ENCODE assay signal across 8 cellular contexts in genomic region chr9:90642570-90643539, GRCh38. TPM values are rescaled to one million over a fixed set of nuclear protein-coding genes. Genes with fewer than 3 reads are reported as not detected.
DNase-seq lines count a peak whose midpoint lies in the region; ATAC-seq and TF ChIP-seq lines count a peak whose summit lies in the region.

Gene DIRAS2 (minus strand): TSS chr9:90642824. CDS start chr9:90613827, 28,997 bp downstream.

- no peak within 1 kb of the TSS for H4K8ac ChIP-seq in IMR-90 (ENCODE audit: low read depth in 2 of 2, low read length in 2 of 2)

- intact Hi-C loops in IMR-90 (cut with micrococcal nuclease): loop anchor here (2.0 to 5.0 kb wide), 2 partner anchors 416 to 502 kb away; no protein-coding TSS in a partner anchor
- intact Hi-C loops in lower lobe of right lung (cut with DNase I): no loop called here

- H3K27ac ChIP-seq in IMR-90 (ENCODE audit: insufficient read depth, low read length) (no peak within 1 kb of the TSS), lower lobe of right lung (no peak within 1 kb of the TSS)

- H3K18ac ChIP-seq in IMR-90 (ENCODE audit: low read depth, low read length): no peak within 1 kb of the TSS

- no peaks in the 10 kb centered on the region for H3K9me1 ChIP-seq in IMR-90 (ENCODE audit: insufficient read depth, low read length)

- DNase-seq in GM06990 (ENCODE audit: extremely low read depth, insufficient read length): peak; percentile 29
- peak; percentile 43 for DNase-seq in IMR-90
- DNase-seq in SHP77 treated with DMSO at 0.1 percent for 48 hours (lab: John Stamatoyannopoulos, UW): peak; percentile 92
- peak; percentile 79 for DNase-seq in ecto neural progenitor cell (ENCODE audit: low spot score)
- peak; percentile 75 for DNase-seq in lower lobe of right lung
- DNase-seq in OCI-M2 (lab: John Stamatoyannopoulos, UW; ENCODE audit: unreplicated experiment): no peak

- no peaks in the 10 kb centered on the region for H3K79me1 ChIP-seq in IMR-90 (ENCODE audit: low read depth in 1 of 2, low read length in 2 of 2)

- CTCF ChIA-PET in IMR-90 (lab: Yijun Ruan, JAX): interaction anchor here (1.2 kb wide), 1 partner anchor 19 kb away, joined by 3 read pairs; no protein-coding TSS in a partner anchor

- H3K4me1 ChIP-seq in IMR-90 (ENCODE audit: control insufficient read depth, insufficient read depth, low read length) (no peaks in the 10 kb centered on the region), lower lobe of right lung (peaks cover 4% of the 10 kb centered on the region)

- H3K9me3 ChIP-seq in IMR-90 (ENCODE audit: control insufficient read depth, insufficient read depth, low read length) (no peaks in the 10 kb centered on the region), lower lobe of right lung (no peaks in the 10 kb centered on the region)

- H3K23ac ChIP-seq in IMR-90 (ENCODE audit: low read depth, low read length): no peak within 1 kb of the TSS

- H3K4me3 ChIP-seq in GM06990 (replicated peaks; ENCODE audit: low read depth, low read length): peak within 1 kb of the TSS; percentile 20
- peak within 1 kb of the TSS; percentile 43 for H3K4me3 ChIP-seq in IMR-90 (ENCODE audit: insufficient read depth, low read depth, low read length)
- H3K4me3 ChIP-seq in lower lobe of right lung: peak within 1 kb of the TSS; percentile 46

- H2AFZ ChIP-seq in IMR-90 (replicated peaks; ENCODE audit: low read length, poor library complexity): peak within 1 kb of the TSS; percentile 91

- H3K4me3 Mint-ChIP-seq in stimulated activated memory B cell treated with anti-CD40 and anti-IgM and Interleukin-4, amounts not matched to agents 10 μg/mL and 1 μg/mL and 100 μg/mL, for 72 hours: peak within 1 kb of the TSS; percentile 84

- peak within 1 kb of the TSS; percentile 34 for H2AK9ac ChIP-seq in IMR-90 (replicated peaks; ENCODE audit: low read depth, low read length, poor library complexity)

- no peaks in the 10 kb centered on the region for H4K20me1 ChIP-seq in IMR-90 (ENCODE audit: insufficient read depth, low read length)

- H3K4ac ChIP-seq in IMR-90 (ENCODE audit: low read depth, low read length): no peak within 1 kb of the TSS

- peak within 1 kb of the TSS; percentile 72; the same call in 1 of the 2 replicates for H3K4me2 ChIP-seq in IMR-90 (ENCODE audit: low read depth, low read length)

- H3K14ac ChIP-seq in IMR-90 (replicated peaks; ENCODE audit: low read depth, low read length): no peak within 1 kb of the TSS

- H3K27me3 ChIP-seq in GM06990 (replicated peaks; ENCODE audit: control insufficient read depth, insufficient read depth, low read length) (peaks cover 1% of the 10 kb centered on the region), IMR-90 (ENCODE audit: control insufficient read depth, insufficient read depth, low read length) (peaks cover 15% of the 10 kb centered on the region), lower lobe of right lung (ENCODE audit: low read depth) (peaks cover 37% of the 10 kb centered on the region)

- TF ChIP-seq CTCF in GM06990 (IDR thresholded peaks at IDR 0.05; ENCODE audit: insufficient read depth, low read length, poor library complexity, severe bottlenecking) (peak; percentile 26), IMR-90 (conservative IDR thresholded peaks at IDR 0.05; ENCODE audit: low read depth, low read length) (peak; percentile 31; the same call in 1 of the 2 replicates), lower lobe of right lung (IDR thresholded peaks at IDR 0.05) (peak; percentile 20)

- H3K27me3 Mint-ChIP-seq in stimulated activated memory B cell treated with anti-CD40 and anti-IgM and Interleukin-4, amounts not matched to agents 10 μg/mL and 1 μg/mL and 100 μg/mL, for 72 hours: peaks cover 60% of the 10 kb centered on the region

- no peak within 1 kb of the TSS for H3K27ac Mint-ChIP-seq in stimulated activated memory B cell treated with anti-CD40 and anti-IgM and Interleukin-4, amounts not matched to agents 10 μg/mL and 1 μg/mL and 100 μg/mL, for 72 hours

- H3K9me3 Mint-ChIP-seq in stimulated activated memory B cell treated with anti-CD40 and anti-IgM and Interleukin-4, amounts not matched to agents 10 μg/mL and 1 μg/mL and 100 μg/mL, for 72 hours: no peaks in the 10 kb centered on the region

- H2AK5ac ChIP-seq in IMR-90 (ENCODE audit: low read depth, low read length): no peak within 1 kb of the TSS

- H3K4me1 Mint-ChIP-seq in stimulated activated memory B cell treated with anti-CD40 and anti-IgM and Interleukin-4, amounts not matched to agents 10 μg/mL and 1 μg/mL and 100 μg/mL, for 72 hours: peaks cover 13% of the 10 kb centered on the region

- H3K36me3 Mint-ChIP-seq in stimulated activated memory B cell treated with anti-CD40 and anti-IgM and Interleukin-4, amounts not matched to agents 10 μg/mL and 1 μg/mL and 100 μg/mL, for 72 hours: no peaks in the 10 kb centered on the region

- H3K36me3 ChIP-seq in GM06990 (ENCODE audit: control insufficient read depth, insufficient read depth, low read length) (no peaks in the 10 kb centered on the region), IMR-90 (ENCODE audit: control insufficient read depth, insufficient read depth, low read length) (no peaks in the 10 kb centered on the region), lower lobe of right lung (no peaks in the 10 kb centered on the region)

- no peak within 1 kb of the TSS for H2BK5ac ChIP-seq in IMR-90 (ENCODE audit: low read depth, low read length, poor library complexity, severe bottlenecking)

- no peak within 1 kb of the TSS for H2BK20ac ChIP-seq in IMR-90 (ENCODE audit: low read depth, low read length)

- no peak within 1 kb of the TSS for H4K5ac ChIP-seq in IMR-90 (ENCODE audit: low read depth, low read length)

- no peak for TF ChIP-seq POLR2A in IMR-90 (IDR thresholded peaks at IDR 0.05; ENCODE audit: low read depth, low read length)

- H2BK120ac ChIP-seq in IMR-90 (ENCODE audit: low read depth, low read length): no peak within 1 kb of the TSS

- dilution Hi-C loops in IMR-90 (cut with HindIII; ENCODE audit: low sequenced_read_pairs, unreplicated experiment): no loop called here

- no TSS peak for BruUV-seq in IMR-90 (replicated peaks; lab: Mats Ljungman, UMichigan)

- no CpG with 5 or more reads among the region's 53 CpGs for WGBS in IMR-90 (ENCODE audit: extremely low coverage in 2 of 2, insufficient read length in 1 of 2), 2 experiments

- no peak within 1 kb of the TSS for H3K56ac ChIP-seq in IMR-90 (ENCODE audit: extremely low read depth, insufficient read depth, low read length)

- H4K91ac ChIP-seq in IMR-90 (ENCODE audit: insufficient read depth, low read depth, low read length): no peak within 1 kb of the TSS

- POLR2A ChIA-PET in IMR-90 (lab: Charles Lee; ENCODE audit: unreplicated experiment): no interaction called here

- H2BK15ac ChIP-seq in IMR-90 (ENCODE audit: low read depth, low read length): no peak within 1 kb of the TSS

- no peak within 1 kb of the TSS for H3K9ac ChIP-seq in IMR-90 (ENCODE audit: low read depth, low read length)

- in situ Hi-C loops in IMR-90 (cut with MboI; ENCODE audit: low sequenced_read_pairs): no loop called here

- ATAC-seq in IMR-90 (ENCODE audit: low read depth) (peak; percentile 95), lower lobe of right lung (peak; percentile 94 to 96), HG03095 (IDR thresholded peaks at IDR 0.05; ENCODE audit: unreplicated experiment) (no peak)
- peak; percentile 85 for ATAC-seq in stimulated activated memory B cell treated with anti-CD40 and anti-IgM and Interleukin-4, amounts not matched to agents 10 μg/mL and 1 μg/mL and 100 μg/mL, for 72 hours

- peak; percentile 15; the same call in 1 of the 2 replicates for TF ChIP-seq RAD21 in IMR-90 (IDR thresholded peaks at IDR 0.05; ENCODE audit: low read length)

TF ChIP-seq in IMR-90, 13 proteins besides CTCF, POLR2A, EP300 and RAD21:
- TF ChIP-seq SMC3 (IDR thresholded peaks at IDR 0.05; ENCODE audit: low read depth, low read length): peak; percentile 29
- TF ChIP-seq RFX5 (IDR thresholded peaks at IDR 0.05; ENCODE audit: low read depth, low read length): no peak
- TF ChIP-seq MAZ (IDR thresholded peaks at IDR 0.05; ENCODE audit: borderline replicate concordance, low read depth, low read length): no peak
- no peak for TF ChIP-seq MAFK (IDR thresholded peaks at IDR 0.05; ENCODE audit: low read depth, low read length)
- TF ChIP-seq CHD1 (IDR thresholded peaks at IDR 0.05; ENCODE audit: low read depth, low read length): no peak
- no peak for TF ChIP-seq RCOR1 (IDR thresholded peaks at IDR 0.05; ENCODE audit: insufficient replicate concordance, low read length)
- no peak for TF ChIP-seq NFE2L2 (IDR thresholded peaks at IDR 0.05; ENCODE audit: low read depth, low read length)
- no peak for TF ChIP-seq ELK1 (IDR thresholded peaks at IDR 0.05; ENCODE audit: borderline replicate concordance, low read depth, low read length)

RNA-seq across cellular contexts. Expression of gene DIRAS2, which starts in this region (rescaled TPM):
- total RNA-seq in IMR-90 (2012; rRNA removed): not detected in 2 replicates
- polyA plus RNA-seq in IMR-90 (2012; rRNA removed): not detected in 2 replicates
- polyA plus RNA-seq in IMR-90 (2012; cell fraction: cytosol; rRNA removed): not detected in 2 replicates
- polyA plus RNA-seq in IMR-90 (2012; cell fraction: nucleus; rRNA removed; ENCODE audit: low replicate concordance): not detected in 2 replicates
- total RNA-seq in lower lobe of right lung: not detected

Comparison
In these comparisons a context has a peak if more than half of its experiments do, and no peak if none do; other contexts are left out.
1. Peak in DNase-seq, ATAC-seq, H3K4me3 ChIP-seq and H3K4me2 ChIP-seq in IMR-90; RNA of the gene not detected or under 1 TPM.
2. Peak in DNase-seq, ATAC-seq and H3K4me3 ChIP-seq in lower lobe of right lung; RNA of the gene not detected or under 1 TPM.